Comparison of ENCODE assay signal across 13 cellular contexts in genomic region chr16:80741716-80742115, GRCh38.
DNase-seq lines count a peak whose midpoint lies in the region; ATAC-seq, FAIRE-seq and TF ChIP-seq lines count a peak whose summit lies in the region.
"Had no signal": no experiment of that assay in that cellular context is flagged by ENCODE, and none has a peak within 500 bp of the region (broad histone marks: within the 10 kb centered on the region; RNA-seq: fewer than 3 reads in every experiment).

No MANE protein-coding gene starts in this region.

- ATAC-seq in GM19463 (IDR thresholded peaks at IDR 0.05; ENCODE audit: unreplicated experiment) = no peak
- ATAC-seq: A549 had no signal

- no peak for TF ChIP-seq CTCF in fibroblast of villous mesenchyme (IDR thresholded peaks at IDR 0.05; ENCODE audit: insufficient read depth, low read depth, low read length)

- DNase-seq in HTR-8/SVneo (ENCODE audit: insufficient read length, low spot score) (no peak), dermis microvascular lymphatic vessel endothelial cell (ENCODE audit: low read depth in 2 of 2) (peak; percentile 16 to 36), fibroblast of villous mesenchyme (ENCODE audit: low read depth) (peak; percentile 53), renal cortical epithelial cell (ENCODE audit: low read depth) (peak; percentile 91), A172 (ENCODE audit: low spot score) (no peak), HuH-7 (ENCODE audit: low spot score) (no peak)
- DNase-seq: Caco-2; CD8-positive, alpha-beta memory T cell; DND-41; HCEC 1CT; HFFc6 had no signal

- no peak overlapping the region for H3K4me3 ChIP-seq in fibroblast of villous mesenchyme (ENCODE audit: low read depth, low read length)
- H3K4me3 ChIP-seq: A549 had no signal

- peak; percentile 26 for FAIRE-seq in HTR-8/SVneo (lab: Jason Lieb, UNC)
- FAIRE-seq: A549 had no signal

Comparison
In these comparisons a context has a peak if more than half of its experiments do, and no peak if none do; other contexts are left out.
1. DNase-seq: peak in dermis microvascular lymphatic vessel endothelial cell (2 of 2), fibroblast of villous mesenchyme (single experiment) and renal cortical epithelial cell (single experiment); none in HTR-8/SVneo (single experiment), A172 (single experiment) and HuH-7 (single experiment).